ENCODE assay signal across 17 cellular contexts in genomic region chr1:221669441-221669840, GRCh38.
"Had no signal": no experiment of that assay in that cellular context is flagged by ENCODE, and none has a peak within 500 bp of the region (broad histone marks: within the 10 kb centered on the region; RNA-seq: fewer than 3 reads in every experiment).

No MANE protein-coding gene starts in this region.

- H3K4me3 ChIP-seq: breast epithelium, dorsolateral prefrontal cortex, esophagus squamous epithelium, heart left ventricle, prostate gland, transverse colon had no signal

- H3K4me1 Mint-ChIP-seq: activated naive CD8-positive, alpha-beta T cell treated with anti-CD3 and anti-CD28 coated beads, Interleukin-2, amount 10 ng/mL, durations not matched to agents 7 days and 5 days had no signal

- DNase-seq: activated CD4-positive, alpha-beta T cell treated with anti-CD3 and anti-CD28 coated beads for 4 hours; activated CD8-positive, alpha-beta memory T cell treated with anti-CD3 and anti-CD28 coated beads, Interleukin-2, amount 50 U/mL, for 4 hours; activated CD8-positive, alpha-beta T cell treated with anti-CD3 and anti-CD28 coated beads for 36 hours; activated naive CD8-positive, alpha-beta T cell treated with anti-CD3 and anti-CD28 coated beads, Interleukin-2, amount 10 ng/mL, durations not matched to agents 7 days and 5 days; activated T-cell treated with anti-CD3 and anti-CD28 coated beads, Interleukin-2, amount 50 U/mL, for 72 hours; aorta; dorsolateral prefrontal cortex; esophagus squamous epithelium; heart left ventricle; left colon; stimulated activated CD4-positive, alpha-beta T cell treated with anti-CD3 and anti-CD28 coated beads, Interleukin-2, amount 100 ng/mL, for 24 hours; stimulated activated naive CD4-positive, alpha-beta T cell; substantia nigra; transverse colon had no signal

- H3K9me3 ChIP-seq: breast epithelium, esophagus squamous epithelium, heart left ventricle, prostate gland, transverse colon had no signal

- ATAC-seq: activated CD8-positive, alpha-beta T cell treated with anti-CD3 and anti-CD28 coated beads for 36 hours; activated T-cell treated with anti-CD3 and anti-CD28 coated beads, Interleukin-2, amount 50 U/mL, for 72 hours; heart left ventricle; left colon had no signal

- H3K36me3 ChIP-seq: breast epithelium, esophagus squamous epithelium, heart left ventricle, prostate gland, transverse colon had no signal

- H3K4me1 ChIP-seq: breast epithelium, heart left ventricle, prostate gland, transverse colon had no signal

- H3K4me3 Mint-ChIP-seq: activated CD8-positive, alpha-beta T cell treated with anti-CD3 and anti-CD28 coated beads for 36 hours; activated naive CD8-positive, alpha-beta T cell treated with anti-CD3 and anti-CD28 coated beads, Interleukin-2, amount 10 ng/mL, durations not matched to agents 7 days and 5 days; activated T-cell treated with anti-CD3 and anti-CD28 coated beads, Interleukin-2, amount 50 U/mL, for 72 hours; nephron had no signal

- H3K9me3 Mint-ChIP-seq: activated CD8-positive, alpha-beta T cell treated with anti-CD3 and anti-CD28 coated beads for 36 hours; activated naive CD8-positive, alpha-beta T cell treated with anti-CD3 and anti-CD28 coated beads, Interleukin-2, amount 10 ng/mL, durations not matched to agents 7 days and 5 days; activated T-cell treated with anti-CD3 and anti-CD28 coated beads, Interleukin-2, amount 50 U/mL, for 72 hours; nephron had no signal

- H3K27ac Mint-ChIP-seq: activated CD8-positive, alpha-beta T cell treated with anti-CD3 and anti-CD28 coated beads for 36 hours; activated naive CD8-positive, alpha-beta T cell treated with anti-CD3 and anti-CD28 coated beads, Interleukin-2, amount 10 ng/mL, durations not matched to agents 7 days and 5 days; activated T-cell treated with anti-CD3 and anti-CD28 coated beads, Interleukin-2, amount 50 U/mL, for 72 hours; nephron had no signal

- H3K27me3 ChIP-seq: breast epithelium, esophagus squamous epithelium, transverse colon had no signal

- H3K27ac ChIP-seq: breast epithelium, dorsolateral prefrontal cortex, esophagus squamous epithelium, heart left ventricle, prostate gland, transverse colon had no signal
